Comparison of ENCODE assay signal across 20 cellular contexts in the genomic region with DNA sequence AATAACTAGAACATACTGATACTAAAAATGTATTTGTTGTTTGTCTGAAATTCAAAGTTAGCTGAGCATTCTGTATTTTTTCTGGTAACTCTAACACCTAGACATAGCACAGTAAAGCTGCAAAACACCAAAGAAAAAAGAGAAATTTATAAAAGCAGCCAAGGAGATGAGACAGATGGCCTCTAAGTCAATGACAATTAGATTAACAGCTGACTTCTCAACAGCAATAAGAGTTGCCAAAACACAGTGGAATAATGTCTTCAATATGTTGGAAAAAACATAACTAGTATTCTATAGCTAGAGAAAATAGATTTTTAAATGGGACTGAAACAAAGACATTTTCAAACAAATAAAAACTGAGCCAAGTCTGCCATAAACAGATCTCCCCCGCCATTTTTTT.
DNase-seq lines count a peak whose midpoint lies in the region; ATAC-seq and TF ChIP-seq lines count a peak whose summit lies in the region.
"Had no signal": no experiment of that assay in that cellular context is flagged by ENCODE, and none has a peak within 500 bp of the region (broad histone marks: within the 10 kb centered on the region; RNA-seq: fewer than 3 reads in every experiment).

No MANE protein-coding gene starts in this region.

- DNase-seq in NCI-H2171 treated with DMSO at 0.1 percent for 48 hours (lab: John Stamatoyannopoulos, UW) (peak; percentile 24), NCI-H2171 (lab: John Stamatoyannopoulos, UW) (no peak), WTC11 (ENCODE audit: low spot score) (no peak), glutamatergic neuron (no peak), middle frontal gyrus (ENCODE audit: extremely low spot score, low spot score) (no peak)
- DNase-seq: 8988T; ACHN; BE2C; C1 segment of cervical spinal cord; CD4-positive, alpha-beta memory T cell; CD4-positive, CD25-positive, alpha-beta regulatory T cell; CD8-positive, alpha-beta memory T cell; COR-L47; DMS153; DMS53; DMS79; DND-41; EL; GDM1 had no signal

- peaks cover 8% of the 10 kb centered on the region; the same call in 1 of the 2 replicates for H3K9me3 Mint-ChIP-seq in WTC11
- no peaks in the 10 kb centered on the region for H3K9me3 Mint-ChIP-seq in glutamatergic neuron (ENCODE audit: unreplicated experiment)

- POLR2A ChIA-PET in WTC11 (lab: Charles Lee) = no interaction called here

- no peak overlapping the region for H3K27ac Mint-ChIP-seq in WTC11
- H3K27ac Mint-ChIP-seq in glutamatergic neuron (ENCODE audit: unreplicated experiment) = peak overlapping the region; percentile 21
- H3K27ac Mint-ChIP-seq: CD4-positive, alpha-beta memory T cell; CD4-positive, CD25-positive, alpha-beta regulatory T cell; CD8-positive, alpha-beta memory T cell had no signal

- H3K27me3 Mint-ChIP-seq in WTC11 (ENCODE audit: low read depth) (peaks cover 8% of the 10 kb centered on the region), glutamatergic neuron (ENCODE audit: unreplicated experiment) (peaks cover 2% of the 10 kb centered on the region)

- H3K4me1 Mint-ChIP-seq in WTC11 (no peaks in the 10 kb centered on the region), glutamatergic neuron (ENCODE audit: low read depth, unreplicated experiment) (no peaks in the 10 kb centered on the region)
- H3K4me1 Mint-ChIP-seq: CD4-positive, CD25-positive, alpha-beta regulatory T cell had no signal

- CTCF ChIA-PET in WTC11 (lab: Charles Lee) = no interaction called here

- no peaks in the 10 kb centered on the region for H3K36me3 Mint-ChIP-seq in WTC11
- no peaks in the 10 kb centered on the region for H3K36me3 Mint-ChIP-seq in glutamatergic neuron (ENCODE audit: unreplicated experiment)
- H3K36me3 Mint-ChIP-seq: CD4-positive, alpha-beta memory T cell; CD4-positive, CD25-positive, alpha-beta regulatory T cell had no signal

- no peak for ATAC-seq in WTC11
- ATAC-seq: GM12878 had no signal

- no peak overlapping the region for H3K4me3 Mint-ChIP-seq in WTC11
- H3K4me3 Mint-ChIP-seq in glutamatergic neuron (ENCODE audit: unreplicated experiment) = no peak overlapping the region
- H3K4me3 Mint-ChIP-seq: CD4-positive, alpha-beta memory T cell; CD4-positive, CD25-positive, alpha-beta regulatory T cell; CD8-positive, alpha-beta memory T cell had no signal

- no peak for TF ChIP-seq CTCF in WTC11 (IDR thresholded peaks at IDR 0.05)
- TF ChIP-seq CTCF in glutamatergic neuron (IDR thresholded peaks at IDR 0.05; ENCODE audit: partially characterized antibody, unreplicated experiment) = no peak

TF ChIP-seq in WTC11, 78 proteins besides CTCF, POLR2A, EP300 and RAD21:
- TF ChIP-seq, protein P1, sequence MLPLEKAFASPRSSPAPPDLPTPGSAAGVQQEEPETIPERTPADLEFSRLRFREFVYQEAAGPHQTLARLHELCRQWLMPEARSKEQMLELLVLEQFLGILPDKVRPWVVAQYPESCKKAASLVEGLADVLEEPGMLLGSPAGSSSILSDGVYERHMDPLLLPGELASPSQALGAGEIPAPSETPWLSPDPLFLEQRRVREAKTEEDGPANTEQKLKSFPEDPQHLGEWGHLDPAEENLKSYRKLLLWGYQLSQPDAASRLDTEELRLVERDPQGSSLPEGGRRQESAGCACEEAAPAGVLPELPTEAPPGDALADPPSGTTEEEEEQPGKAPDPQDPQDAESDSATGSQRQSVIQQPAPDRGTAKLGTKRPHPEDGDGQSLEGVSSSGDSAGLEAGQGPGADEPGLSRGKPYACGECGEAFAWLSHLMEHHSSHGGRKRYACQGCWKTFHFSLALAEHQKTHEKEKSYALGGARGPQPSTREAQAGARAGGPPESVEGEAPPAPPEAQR (CRISPR knock-in tag; IDR thresholded peaks at IDR 0.05) = no peak
- no peak for TF ChIP-seq SMAD4 (CRISPR knock-in tag; IDR thresholded peaks at IDR 0.05)
- TF ChIP-seq ZNF317 (CRISPR knock-in tag; IDR thresholded peaks at IDR 0.05; ENCODE audit: borderline replicate concordance, low read depth) = 0 out of 2 replicates have a peak, but pooled peaks have one; percentile 68
- TF ChIP-seq, protein P2, sequence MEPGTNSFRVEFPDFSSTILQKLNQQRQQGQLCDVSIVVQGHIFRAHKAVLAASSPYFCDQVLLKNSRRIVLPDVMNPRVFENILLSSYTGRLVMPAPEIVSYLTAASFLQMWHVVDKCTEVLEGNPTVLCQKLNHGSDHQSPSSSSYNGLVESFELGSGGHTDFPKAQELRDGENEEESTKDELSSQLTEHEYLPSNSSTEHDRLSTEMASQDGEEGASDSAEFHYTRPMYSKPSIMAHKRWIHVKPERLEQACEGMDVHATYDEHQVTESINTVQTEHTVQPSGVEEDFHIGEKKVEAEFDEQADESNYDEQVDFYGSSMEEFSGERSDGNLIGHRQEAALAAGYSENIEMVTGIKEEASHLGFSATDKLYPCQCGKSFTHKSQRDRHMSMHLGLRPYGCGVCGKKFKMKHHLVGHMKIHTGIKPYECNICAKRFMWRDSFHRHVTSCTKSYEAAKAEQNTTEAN (CRISPR knock-in tag; IDR thresholded peaks at IDR 0.05) = no peak
